ENCODE assay signal across 20 cellular contexts in genomic region chr6:143691900-143692572, GRCh38. TPM values are rescaled to one million over a fixed set of nuclear protein-coding genes. Genes with fewer than 3 reads are reported as not detected.
DNase-seq lines count a peak whose midpoint lies in the region; ATAC-seq and TF ChIP-seq lines count a peak whose summit lies in the region.
"Had no signal": no experiment of that assay in that cellular context is flagged by ENCODE, and none has a peak within 500 bp of the region (broad histone marks: within the 10 kb centered on the region; RNA-seq: fewer than 3 reads in every experiment).

No MANE protein-coding gene starts in this region.

- no peak overlapping the region for H2BK120ac ChIP-seq in H9 (ENCODE audit: low read depth, low read length, poor library complexity, severe bottlenecking)

- no peak overlapping the region for H3K56ac ChIP-seq in H9 (ENCODE audit: insufficient read length, low read depth, low read length)

- H3K27ac ChIP-seq in H9 (ENCODE audit: insufficient read length, low read depth, low read length) (no peak overlapping the region), stomach (peak overlapping the region; percentile 64 to 79 (median 72))

- no peak for TF ChIP-seq CTCF in H9 (conservative IDR thresholded peaks at IDR 0.05)
- no peak for TF ChIP-seq CTCF in chondrocyte (IDR thresholded peaks at IDR 0.05)
- no peak for TF ChIP-seq CTCF in mesothelial cell of epicardium (IDR thresholded peaks at IDR 0.05; ENCODE audit: unreplicated experiment)
- no peak for TF ChIP-seq CTCF in stomach (IDR thresholded peaks at IDR 0.05)

- no peaks in the 10 kb centered on the region for H3K9me3 Mint-ChIP-seq in H9
- no peaks in the 10 kb centered on the region for H3K9me3 Mint-ChIP-seq in chondrocyte (ENCODE audit: low read depth)
- H3K9me3 Mint-ChIP-seq in mesothelial cell of epicardium = no peaks in the 10 kb centered on the region
- H3K9me3 Mint-ChIP-seq: activated naive CD8-positive, alpha-beta T cell treated with anti-CD3 and anti-CD28 coated beads, Interleukin-2, amount 10 ng/mL, durations not matched to agents 7 days and 5 days; activated T-helper 2 cell treated with anti-CD3 and anti-CD28 coated beads, Interferon-gamma antibody, Interleukin-2, Interleukin-4, amounts not matched to agents 10 μg/mL and 5 μg/mL and 100 μg/mL, durations not matched to agents 14 hours and 24 hours and 36 hours; CD4-positive, alpha-beta T cell; T-cell had no signal

- H3K79me1 ChIP-seq in H9 (ENCODE audit: insufficient read depth, low read depth, low read length, poor library complexity, severe bottlenecking) = no peaks in the 10 kb centered on the region

- H3K4me2 ChIP-seq in H9 (ENCODE audit: insufficient read depth, insufficient read length, low read length) = no peak overlapping the region

- H3K9me3 ChIP-seq in H9 (ENCODE audit: control insufficient read depth, low read depth, low read length) (no peaks in the 10 kb centered on the region), stomach (no peaks in the 10 kb centered on the region)

- no peak overlapping the region for H4K91ac ChIP-seq in H9 (ENCODE audit: insufficient read length, low read depth, low read length)

- H3K27ac Mint-ChIP-seq in H9 = peak overlapping the region in 2 of 3 experiments; percentile 29 to 87; a peak in 3 of 7 replicates
- H3K27ac Mint-ChIP-seq in chondrocyte (ENCODE audit: unreplicated experiment) = peak overlapping the region; percentile 15
- H3K27ac Mint-ChIP-seq in mesothelial cell of epicardium = peak overlapping the region; percentile 65
- H3K27ac Mint-ChIP-seq: activated naive CD8-positive, alpha-beta T cell treated with anti-CD3 and anti-CD28 coated beads, Interleukin-2, amount 10 ng/mL, durations not matched to agents 7 days and 5 days; activated T-helper 2 cell treated with anti-CD3 and anti-CD28 coated beads, Interferon-gamma antibody, Interleukin-2, Interleukin-4, amounts not matched to agents 10 μg/mL and 5 μg/mL and 100 μg/mL, durations not matched to agents 14 hours and 24 hours and 36 hours; CD4-positive, alpha-beta T cell; T-cell had no signal

- no peak overlapping the region for H3K9ac ChIP-seq in H9 (ENCODE audit: extremely low read depth, insufficient read length, low read length)

- intact Hi-C loops in stomach (cut with DNase I; ENCODE audit: low total_unique reads) = no loop called here

- no CpG with 5 or more reads among the region's 6 CpGs for WGBS in H9 (ENCODE audit: extremely low coverage, insufficient read length, low lambda C conversion rate)
- WGBS in stomach, 5 donors = 26 to 53% (median 30%) methylated on average over 6 of the region's 6 CpGs

- H3K4me1 ChIP-seq in H9 (ENCODE audit: insufficient read depth, low read length) (peaks cover 19% of the 10 kb centered on the region; the same call in 1 of the 2 replicates), stomach (peaks cover 47 to 99% (median 74%) of the 10 kb centered on the region in 4 donors)

- H3K36me3 ChIP-seq in stomach = no peaks in the 10 kb centered on the region

- no peak for TF ChIP-seq POLR2A in stomach (IDR thresholded peaks at IDR 0.05)

- no peak for TF ChIP-seq EP300 in stomach (IDR thresholded peaks at IDR 0.05)

- no peaks in the 10 kb centered on the region for H4K20me1 ChIP-seq in H9 (ENCODE audit: control insufficient read depth, insufficient read depth, insufficient read length)

- no peak overlapping the region for H2BK12ac ChIP-seq in H9 (ENCODE audit: insufficient read length, low read depth, low read length)

- ATAC-seq in HG02973 (IDR thresholded peaks at IDR 0.05; ENCODE audit: unreplicated experiment) = no peak
- ATAC-seq: T-cell had no signal

- no peak overlapping the region for H2AFZ ChIP-seq in H9 (ENCODE audit: low read length)

- peaks cover 17% of the 10 kb centered on the region for H3K79me2 ChIP-seq in H9 (ENCODE audit: insufficient read depth, low read length)

- H3K23me2 ChIP-seq in H9 (ENCODE audit: insufficient read length, low read depth, low read length, poor library complexity, severe bottlenecking) = no peaks in the 10 kb centered on the region

- peak overlapping the region in 2 of 4 donors; percentile 3 to 17 for H3K4me3 ChIP-seq in stomach

- no peak overlapping the region for H3K23ac ChIP-seq in H9 (ENCODE audit: insufficient read length, low read depth, low read length)

- no peak overlapping the region for H3K18ac ChIP-seq in H9 (ENCODE audit: insufficient read length, low read depth, low read length)

- H2BK5ac ChIP-seq in H9 (ENCODE audit: insufficient read length, low read length) = no peak overlapping the region

- no peak overlapping the region for H3K14ac ChIP-seq in H9 (ENCODE audit: insufficient read depth, low read length)

- in situ Hi-C loops in G401 (cut with HindIII; ENCODE audit: low sequenced_read_pairs) = no loop called here

- DNase-seq in H9 (no peak), chondrocyte (ENCODE audit: low spot score) (no peak), mesothelial cell of epicardium (ENCODE audit: low spot score in 2 of 2, unreplicated experiment in 2 of 2) (no peak), stomach (no peak), G401 (ENCODE audit: low spot score) (no peak), cerebellar cortex (ENCODE audit: low spot score) (no peak)
- DNase-seq in activated effector memory CD4-positive, alpha-beta T cell treated with anti-CD3 and anti-CD28 coated beads, Interleukin-2, amount 50 U/mL, for 16 hours = no peak
- DNase-seq: activated CD4-positive, alpha-beta T cell treated with anti-CD3 and anti-CD28 coated beads for 48 hours; activated naive CD8-positive, alpha-beta T cell treated with anti-CD3 and anti-CD28 coated beads, Interleukin-2, amount 10 ng/mL, durations not matched to agents 7 days and 5 days; CD4-positive, alpha-beta T cell; dermis blood vessel endothelial cell; foreskin fibroblast; GF-D8; NCI-H1436; NCI-H748 treated with DMSO at 0.1 percent for 48 hours; OCI-M1; SIG-M5; T-cell had no signal

- peaks cover 59 to 80% of the 10 kb centered on the region in 2 experiments for H3K4me1 Mint-ChIP-seq in H9
- H3K4me1 Mint-ChIP-seq in chondrocyte (ENCODE audit: low read depth) = peaks cover 94% of the 10 kb centered on the region
- peaks cover 78% of the 10 kb centered on the region for H3K4me1 Mint-ChIP-seq in mesothelial cell of epicardium

- no peak overlapping the region for H3K4ac ChIP-seq in H9 (ENCODE audit: low read depth, low read length)

- H4K8ac ChIP-seq in H9 (replicated peaks; ENCODE audit: insufficient read length, low read depth, low read length) = no peak overlapping the region

- no peak overlapping the region for H4K5ac ChIP-seq in H9 (ENCODE audit: insufficient read length, low read depth, low read length)

- no peak overlapping the region for H2BK20ac ChIP-seq in H9 (ENCODE audit: low read depth, low read length, poor library complexity, severe bottlenecking)

- H3K4me3 Mint-ChIP-seq in H9 (no peak overlapping the region), chondrocyte (ENCODE audit: unreplicated experiment) (peak overlapping the region; percentile 1), mesothelial cell of epicardium (no peak overlapping the region)
- H3K4me3 Mint-ChIP-seq: activated naive CD8-positive, alpha-beta T cell treated with anti-CD3 and anti-CD28 coated beads, Interleukin-2, amount 10 ng/mL, durations not matched to agents 7 days and 5 days; CD4-positive, alpha-beta T cell; T-cell had no signal

- H3K36me3 Mint-ChIP-seq in H9 (ENCODE audit: insufficient read depth in 1 of 3, low read depth in 3 of 3) = peaks cover 2 to 12% (median 7%) of the 10 kb centered on the region in 3 experiments; a peak in 4 of 7 replicates
- H3K36me3 Mint-ChIP-seq in chondrocyte (ENCODE audit: low read depth) = no peaks in the 10 kb centered on the region
- no peaks in the 10 kb centered on the region for H3K36me3 Mint-ChIP-seq in mesothelial cell of epicardium
- H3K36me3 Mint-ChIP-seq: activated naive CD8-positive, alpha-beta T cell treated with anti-CD3 and anti-CD28 coated beads, Interleukin-2, amount 10 ng/mL, durations not matched to agents 7 days and 5 days had no signal

- H3K27me3 Mint-ChIP-seq in H9 (ENCODE audit: low read depth) (no peaks in the 10 kb centered on the region), chondrocyte (ENCODE audit: low read depth) (no peaks in the 10 kb centered on the region), mesothelial cell of epicardium (ENCODE audit: low read depth) (no peaks in the 10 kb centered on the region)
- H3K27me3 Mint-ChIP-seq: CD4-positive, alpha-beta T cell; T-cell had no signal

- no peak overlapping the region for H2BK15ac ChIP-seq in H9 (ENCODE audit: low read depth, low read length)

- H2AK5ac ChIP-seq in H9 (ENCODE audit: insufficient read length, low read length) = no peak overlapping the region

- H3K27me3 ChIP-seq in H9 (ENCODE audit: insufficient read depth, low read length) = no peaks in the 10 kb centered on the region
- H3K27me3 ChIP-seq in stomach = no peaks in the 10 kb centered on the region

- no peak overlapping the region for H3T11ph ChIP-seq in H9 (ENCODE audit: low read length)

RNA-seq across cellular contexts. Expression of gene PHACTR2, which starts 14.3 kb away (rescaled TPM):
- total RNA-seq in H9 (2021) = 128 and 131 TPM in 2 replicates
- 104 to 255 TPM (median 110 TPM) in 3 replicates for total RNA-seq in chondrocyte
- 117 to 125 TPM (median 124 TPM) in 3 replicates for total RNA-seq in mesothelial cell of epicardium
- 100 to 1,000 TPM in 2 of 5 donors, 10 to 100 TPM in 3; 25.8 to 126 (median 59.6) TPM for total RNA-seq in stomach
- polyA plus RNA-seq in stomach = 10 to 100 TPM in 2 of 3 donors, 1 to 10 TPM in 1; 3.0 to 14.1 (median 10.6) TPM
- total RNA-seq in G401 (2014; rRNA removed; shearing (Covaris generic)) = 61.3 and 98.1 TPM in 2 replicates

Comparison
In these comparisons a context has a peak if more than half of its experiments do, and no peak if none do; other contexts are left out.
1. H3K27ac Mint-ChIP-seq: peak in every context shown above with its lines; median percentile 65 in mesothelial cell of epicardium; 58 in H9; 15 in chondrocyte.